20 cellular contexts compared by ENCODE assay signal in genomic region chr18:69785466-69785865, GRCh38.
A peak's percentile ranks its signal among the peaks of the same experiment; 100 is the strongest.
DNase-seq lines count a peak whose midpoint lies in the region; ATAC-seq and TF ChIP-seq lines count a peak whose summit lies in the region.
"Had no signal": no experiment of that assay in that cellular context is flagged by ENCODE, and none has a peak within 500 bp of the region (broad histone marks: within the 10 kb centered on the region; RNA-seq: fewer than 3 reads in every experiment).

No MANE protein-coding gene starts in this region.

- H3K4me1 ChIP-seq in SK-N-SH (ENCODE audit: control insufficient read depth in 1 of 2, insufficient read depth in 2 of 2, low read depth in 1 of 2, low read length in 1 of 2): peaks cover 0 to 19% of the 10 kb centered on the region in 2 experiments; a peak in 2 of 4 replicates
- H3K4me1 ChIP-seq: HAP-1 had no signal

- H3F3A ChIP-seq in SK-N-SH (replicated peaks; ENCODE audit: insufficient read depth): peaks cover 12% of the 10 kb centered on the region

- H3K9me3 ChIP-seq in SK-N-SH: no peaks in the 10 kb centered on the region; the same call in 1 of the 2 replicates
- H3K9me3 ChIP-seq: HAP-1 had no signal

- POLR2A ChIA-PET in SK-N-SH (lab: Yijun Ruan, JAX): no interaction called here

- no peak overlapping the region; the same call in 1 of the 2 replicates for H2AFZ ChIP-seq in SK-N-SH (ENCODE audit: low read depth)
- H2AFZ ChIP-seq: GM23338 had no signal

- H3K4me3 ChIP-seq in SK-N-SH (ENCODE audit: low read depth in 2 of 2, low read length in 1 of 2): no peak overlapping the region
- no peak overlapping the region for H3K4me3 ChIP-seq in astrocyte of the cerebellum (ENCODE audit: low read depth, low read length)
- H3K4me3 ChIP-seq in fibroblast of pulmonary artery (replicated peaks; ENCODE audit: low read depth, low read length): no peak overlapping the region
- H3K4me3 ChIP-seq: GM23338, HAP-1 had no signal

- in situ Hi-C loops in astrocyte of the cerebellum (cut with HindIII; ENCODE audit: low sequenced_read_pairs): no loop called here
- in situ Hi-C loops in ACHN (cut with HindIII; ENCODE audit: low pct_ligation_motif_present, low pct_unique_long_range_greater_than_20kb, low sequenced_read_pairs): no loop called here

- no peak overlapping the region; a peak in 1 of 4 replicates for H3K27ac ChIP-seq in SK-N-SH (ENCODE audit: low read depth in 2 of 2, low read length in 1 of 2)
- H3K27ac ChIP-seq: 22Rv1, HL-60, KMS-11 had no signal

- no peaks in the 10 kb centered on the region for H3K79me2 ChIP-seq in SK-N-SH (ENCODE audit: insufficient read depth)

- ATAC-seq in SK-N-SH treated with all-trans-retinoic acid at 6 μM for 48 hours (no peak; the same call in 1 of the 3 replicates), GM18868 (IDR thresholded peaks at IDR 0.05; ENCODE audit: unreplicated experiment) (no peak)
- ATAC-seq: GM23338 had no signal

- peak in 1 of 2 experiments; percentile 33; a peak in 2 of 4 replicates for TF ChIP-seq EP300 in SK-N-SH (IDR thresholded peaks at IDR 0.05; ENCODE audit: borderline replicate concordance in 1 of 2, low read depth in 1 of 2, low read length in 1 of 2)

- no peak overlapping the region for H3K4me2 ChIP-seq in SK-N-SH
- H3K4me2 ChIP-seq: GM23338, KMS-11 had no signal

- H3K9me2 ChIP-seq in SK-N-SH: no peaks in the 10 kb centered on the region

- no peaks in the 10 kb centered on the region for H3K36me3 ChIP-seq in SK-N-SH (replicated peaks in 1 of 2; ENCODE audit: control insufficient read depth in 1 of 2, insufficient read depth in 2 of 2, low read length in 1 of 2)
- H3K36me3 ChIP-seq: HAP-1 had no signal

- TF ChIP-seq CTCF in SK-N-SH (IDR thresholded peaks at IDR 0.05) (no peak), astrocyte of the cerebellum (IDR thresholded peaks at IDR 0.05; ENCODE audit: low read depth, low read length, missing control alignments) (no peak), fibroblast of pulmonary artery (IDR thresholded peaks at IDR 0.05; ENCODE audit: low read length, missing control alignments) (no peak)

- DNase-seq in SK-N-SH: no peak
- DNase-seq in astrocyte of the cerebellum (ENCODE audit: low read depth): peak; percentile 29
- DNase-seq in fibroblast of pulmonary artery (ENCODE audit: low read depth): peak; percentile 50
- DNase-seq in ACHN: no peak
- no peak for DNase-seq in NCI-H524 treated with DMSO at 0.1 percent for 48 hours (lab: John Stamatoyannopoulos, UW)
- no peak for DNase-seq in NK-92 treated with Interleukin-12 subunit alpha and Interleukin-12 subunit beta, amount 100 ng/mL, for 24 hours (lab: John Stamatoyannopoulos, UW)
- DNase-seq: NCI-H1105, NCI-H146, NCI-H2029, NCI-H345, NCI-H526, Right ventricle myocardium superior, SW 1271 had no signal

- H3K9ac ChIP-seq in SK-N-SH: no peak overlapping the region
- H3K9ac ChIP-seq: KMS-11 had no signal

- no peaks in the 10 kb centered on the region for H3K27me3 ChIP-seq in SK-N-SH (ENCODE audit: insufficient read depth)

- 76% methylated on average over 3 of the region's 3 CpGs for WGBS in SK-N-SH (ENCODE audit: low lambda C conversion rate)

- no peaks in the 10 kb centered on the region for H4K20me1 ChIP-seq in SK-N-SH (ENCODE audit: insufficient read depth)

- CTCF ChIA-PET in SK-N-SH (lab: Yijun Ruan, JAX): no interaction called here

- TF ChIP-seq RAD21 in SK-N-SH (IDR thresholded peaks at IDR 0.05; ENCODE audit: low read length): no peak

TF ChIP-seq in SK-N-SH, 30 proteins besides CTCF, POLR2A, EP300 and RAD21:
- TF ChIP-seq MXI1 (IDR thresholded peaks at IDR 0.05; ENCODE audit: low read depth, low read length) (no peak), NFIC (IDR thresholded peaks at IDR 0.05; ENCODE audit: borderline replicate concordance) (peak; percentile 24; the same call in 1 of the 2 replicates), FOSL2 (IDR thresholded peaks at IDR 0.05; ENCODE audit: borderline replicate concordance, low read depth) (no peak), TCF12 (IDR thresholded peaks at IDR 0.05) (0 out of 2 replicates have a peak, but pooled peaks have one; percentile 10), PBX3 (IDR thresholded peaks at IDR 0.05) (peak; percentile 38; the same call in 1 of the 2 replicates), MAX (IDR thresholded peaks at IDR 0.05; ENCODE audit: low read depth) (no peak), FOXM1 (IDR thresholded peaks at IDR 0.05; ENCODE audit: low read depth) (no peak), POLR2AphosphoS5 (IDR thresholded peaks at IDR 0.05; ENCODE audit: low read depth, low read length) (no peak), ZBTB33 (IDR thresholded peaks at IDR 0.05; ENCODE audit: borderline replicate concordance, low read depth) (no peak)

TF ChIP-seq in SK-N-SH treated with all-trans-retinoic acid at 6 μM for 48 hours, 23 proteins besides CTCF, POLR2A, EP300 and RAD21:
- TF ChIP-seq SNAI2 (CRISPR knock-in tag; IDR thresholded peaks at IDR 0.05): no peak
- TF ChIP-seq TSHZ2 (CRISPR knock-in tag; IDR thresholded peaks at IDR 0.05): no peak
- TF ChIP-seq RARB (CRISPR knock-in tag; IDR thresholded peaks at IDR 0.05): no peak
- TF ChIP-seq ZFP30 (CRISPR knock-in tag; IDR thresholded peaks at IDR 0.05): no peak

Comparison
In these comparisons a context has a peak if more than half of its experiments do, and no peak if none do; other contexts are left out.
1. DNase-seq: peak in astrocyte of the cerebellum (single experiment) and fibroblast of pulmonary artery (single experiment); none in SK-N-SH (single experiment), ACHN (single experiment), NCI-H524 treated with DMSO at 0.1 percent for 48 hours (single experiment) and NK-92 treated with Interleukin-12 subunit alpha and Interleukin-12 subunit beta, amount 100 ng/mL, for 24 hours (single experiment).